ENCODE assay signal across 8 cellular contexts in genomic region chr7:159144756-159145543, GRCh38. TPM values are rescaled to one million over a fixed set of nuclear protein-coding genes. Genes with fewer than 3 reads are reported as not detected.
DNase-seq lines count a peak whose midpoint lies in the region; ATAC-seq, FAIRE-seq and TF ChIP-seq lines count a peak whose summit lies in the region.

VIPR2 (minus strand) TSS chr7:159144867; CDS start chr7:159144771, 96 bp downstream.

- peak within 1 kb of the TSS; percentile 82 for H3K4me3 Mint-ChIP-seq in WTC11

- H3K79me2 ChIP-seq in parathyroid adenoma, result no peaks in the 10 kb centered on the region

- peak in 1 of 2 donors; percentile 46 for TF ChIP-seq POLR2A in gastroesophageal sphincter (IDR thresholded peaks at IDR 0.05)

- no peak for TF ChIP-seq EP300 in gastroesophageal sphincter (IDR thresholded peaks at IDR 0.05)

- WGBS in gastroesophageal sphincter (ENCODE audit: low coverage in 1 of 2), 2 donors, result 0% methylated on average over 1 to 2 of the region's 89 CpGs

- H3K27me3 ChIP-seq in gastroesophageal sphincter, result peaks cover 24% of the 10 kb centered on the region
- peaks cover 3% of the 10 kb centered on the region for H3K27me3 ChIP-seq in parathyroid adenoma (ENCODE audit: control insufficient read depth, insufficient read depth, low read length)

- peaks cover 39% of the 10 kb centered on the region for H3K4me1 Mint-ChIP-seq in WTC11

- TF ChIP-seq CTCF in C4-2B (conservative IDR thresholded peaks at IDR 0.05) (no peak), WTC11 (IDR thresholded peaks at IDR 0.05) (no peak), gastroesophageal sphincter (IDR thresholded peaks at IDR 0.05) (no peak), parathyroid adenoma (IDR thresholded peaks at IDR 0.05) (no peak)

- H3K9me3 ChIP-seq in gastroesophageal sphincter (no peaks in the 10 kb centered on the region), parathyroid adenoma (ENCODE audit: control insufficient read depth, low read length) (no peaks in the 10 kb centered on the region)

- peak; percentile 81 for ATAC-seq in WTC11
- peak; percentile 69 for ATAC-seq in gastroesophageal sphincter
- no peak for ATAC-seq in HG03439 (IDR thresholded peaks at IDR 0.05; ENCODE audit: unreplicated experiment)
- ATAC-seq in GM21619 (IDR thresholded peaks at IDR 0.05; ENCODE audit: unreplicated experiment), result no peak

- H3K4me1 ChIP-seq in gastroesophageal sphincter (peaks cover 0 to 52% (median 0%) of the 10 kb centered on the region in 3 donors), parathyroid adenoma (peaks cover 3% of the 10 kb centered on the region)

- H3K9me3 Mint-ChIP-seq in WTC11, result no peaks in the 10 kb centered on the region

- CTCF ChIA-PET in WTC11 (lab: Charles Lee), result interaction anchor here (0.8 to 1.6 kb wide), 3 partner anchors 115 to 172 kb away, joined by 3 to 7 read pairs (median 4); no protein-coding TSS in a partner anchor

- H3K27me3 Mint-ChIP-seq in WTC11 (ENCODE audit: low read depth), result peaks cover 32% of the 10 kb centered on the region

- H3K9ac ChIP-seq in parathyroid adenoma, result no peak within 1 kb of the TSS

- no peak for FAIRE-seq in RCC 7860 (lab: Jason Lieb, UNC)

- H3K4me2 ChIP-seq in parathyroid adenoma (ENCODE audit: low read length), result peak within 1 kb of the TSS; percentile 69

- no peak within 1 kb of the TSS for H3K27ac Mint-ChIP-seq in WTC11

- H2AFZ ChIP-seq in parathyroid adenoma, result peak within 1 kb of the TSS; percentile 69

- peak; percentile 74 for DNase-seq in WTC11 (ENCODE audit: low spot score)
- no peak for DNase-seq in central memory CD4-positive, alpha-beta T cell
- DNase-seq in RCC 7860 (ENCODE audit: low spot score), result no peak

- H3K27ac ChIP-seq in C4-2B (peak within 1 kb of the TSS; percentile 1; the same call in 1 of the 2 replicates), gastroesophageal sphincter (peak within 1 kb of the TSS; percentile 44 to 87 (median 67)), parathyroid adenoma (no peak within 1 kb of the TSS)

- peaks cover 7% of the 10 kb centered on the region for H3K36me3 Mint-ChIP-seq in WTC11

- H3K4me3 ChIP-seq in gastroesophageal sphincter, result peak within 1 kb of the TSS; percentile 73 to 85
- peak within 1 kb of the TSS; percentile 29 for H3K4me3 ChIP-seq in parathyroid adenoma (ENCODE audit: low read depth, low read length)

- H3K36me3 ChIP-seq in gastroesophageal sphincter (peaks cover 0 to 6% of the 10 kb centered on the region in 2 donors), parathyroid adenoma (ENCODE audit: control insufficient read depth, insufficient read depth, low read length) (no peaks in the 10 kb centered on the region)

- POLR2A ChIA-PET in WTC11 (lab: Charles Lee), result interaction anchor here (0.7 kb wide), 1 partner anchor 119 kb away, joined by 3 read pairs; no protein-coding TSS in a partner anchor

TF ChIP-seq in WTC11, 78 proteins besides CTCF, POLR2A, EP300 and RAD21:
- TF ChIP-seq HMGXB4 (CRISPR knock-in tag; IDR thresholded peaks at IDR 0.05), result peak; percentile 49; the same call in 1 of the 2 replicates
- TF ChIP-seq USF2 (CRISPR knock-in tag; IDR thresholded peaks at IDR 0.05), result no peak
- TF ChIP-seq SP1 (CRISPR knock-in tag; conservative IDR thresholded peaks at IDR 0.05), result peak; percentile 41

RNA-seq across cellular contexts. Expression of gene VIPR2, which starts in this region (rescaled TPM):
- 7.5 to 7.8 TPM (median 7.6 TPM) in 3 replicates for total RNA-seq in WTC11 (2021)
- total RNA-seq in gastroesophageal sphincter, result 10 to 100 TPM; 13.3 to 52.5 (median 27.4) TPM

Comparison
In these comparisons a context has a peak if more than half of its experiments do, and no peak if none do; other contexts are left out.
1. ATAC-seq: peak in WTC11 (single experiment) and gastroesophageal sphincter (single experiment); none in HG03439 (single experiment) and GM21619 (single experiment).